In genomic region chr6:24922174-24922573, GRCh38 we compare ENCODE assay signal across 12 cellular contexts. TPM values are rescaled to one million over a fixed set of nuclear protein-coding genes. Genes with fewer than 3 reads are reported as not detected.
DNase-seq lines count a peak whose midpoint lies in the region; ATAC-seq and TF ChIP-seq lines count a peak whose summit lies in the region.
"Had no signal": no experiment of that assay in that cellular context is flagged by ENCODE, and none has a peak within 500 bp of the region (broad histone marks: within the 10 kb centered on the region; RNA-seq: fewer than 3 reads in every experiment).

No MANE protein-coding gene starts in this region.

- no peaks in the 10 kb centered on the region for H3K27me3 ChIP-seq in naive thymus-derived CD4-positive, alpha-beta T cell (ENCODE audit: control insufficient read depth in 2 of 2, insufficient read depth in 2 of 2, low read length in 2 of 2)
- no peaks in the 10 kb centered on the region for H3K27me3 ChIP-seq in colonic mucosa

- H3K4me3 ChIP-seq in naive thymus-derived CD4-positive, alpha-beta T cell (ENCODE audit: low read length) = no peak overlapping the region
- H3K4me3 ChIP-seq in colonic mucosa = no peak overlapping the region
- H3K4me3 ChIP-seq: dorsolateral prefrontal cortex had no signal

- ATAC-seq in activated CD8-positive, alpha-beta T cell treated with anti-CD3 and anti-CD28 coated beads for 36 hours = peak; percentile 9
- ATAC-seq in naive thymus-derived CD4-positive, alpha-beta T cell = peak; percentile 31
- no peak for ATAC-seq in GM21381 (IDR thresholded peaks at IDR 0.05; ENCODE audit: unreplicated experiment)
- ATAC-seq: left colon had no signal

- CTCF ChIA-PET in activated CD8-positive, alpha-beta T cell treated with anti-CD3 and anti-CD28 coated beads for 36 hours (lab: Charles Lee) = interaction anchor here (1.0 to 15.2 kb wide), 4 partner anchors 15 to 70 kb away, joined by 3 to 237 read pairs (median 4); partner anchors contain the start of gene RIPOR2
- CTCF ChIA-PET in naive thymus-derived CD4-positive, alpha-beta T cell (lab: Charles Lee) = interaction anchor here (1.1 to 1.6 kb wide), 2 partner anchors 11 to 96 kb away, joined by 4 to 5 read pairs; no protein-coding TSS in a partner anchor

- peaks cover 75 to 86% of the 10 kb centered on the region in 2 donors for H3K4me1 ChIP-seq in naive thymus-derived CD4-positive, alpha-beta T cell (ENCODE audit: control insufficient read depth in 2 of 2, insufficient read depth in 2 of 2, low read length in 2 of 2)
- H3K4me1 ChIP-seq in colonic mucosa = no peaks in the 10 kb centered on the region

- no peaks in the 10 kb centered on the region for H3K36me3 ChIP-seq in KOPT-K1 (ENCODE audit: insufficient read depth, low read length)
- peaks cover 0 to 34% (median 11%) of the 10 kb centered on the region in 3 experiments for H3K36me3 ChIP-seq in naive thymus-derived CD4-positive, alpha-beta T cell (ENCODE audit: control insufficient read depth in 2 of 3, insufficient read depth in 3 of 3, low read length in 3 of 3)
- H3K36me3 ChIP-seq in colonic mucosa = no peaks in the 10 kb centered on the region

- peak overlapping the region; percentile 45 for H3K4me3 Mint-ChIP-seq in activated CD8-positive, alpha-beta T cell treated with anti-CD3 and anti-CD28 coated beads for 36 hours
- peak overlapping the region; percentile 67 to 99 (median 84) for H3K4me3 Mint-ChIP-seq in naive thymus-derived CD4-positive, alpha-beta T cell

- intact Hi-C loops in activated CD8-positive, alpha-beta T cell treated with anti-CD3 and anti-CD28 coated beads for 36 hours (cut with micrococcal nuclease) = no loop called here
- intact Hi-C loops in naive thymus-derived CD4-positive, alpha-beta T cell (cut with micrococcal nuclease) = no loop called here
- intact Hi-C loops in colonic mucosa (cut with DNase I) = no loop called here

- H3K27ac Mint-ChIP-seq in activated CD8-positive, alpha-beta T cell treated with anti-CD3 and anti-CD28 coated beads for 36 hours = peak overlapping the region; percentile 94
- peak overlapping the region; percentile 42 to 98 (median 88) for H3K27ac Mint-ChIP-seq in naive thymus-derived CD4-positive, alpha-beta T cell

- H3K36me3 Mint-ChIP-seq in activated CD8-positive, alpha-beta T cell treated with anti-CD3 and anti-CD28 coated beads for 36 hours (ENCODE audit: low read depth) = peaks cover 15% of the 10 kb centered on the region
- peaks cover 24 to 60% (median 45%) of the 10 kb centered on the region in 5 donors for H3K36me3 Mint-ChIP-seq in naive thymus-derived CD4-positive, alpha-beta T cell

- H3K9me3 Mint-ChIP-seq in activated CD8-positive, alpha-beta T cell treated with anti-CD3 and anti-CD28 coated beads for 36 hours = peaks cover 2% of the 10 kb centered on the region
- H3K9me3 Mint-ChIP-seq in naive thymus-derived CD4-positive, alpha-beta T cell = peaks cover 0 to 4% (median 0%) of the 10 kb centered on the region in 11 donors

- peak; percentile 62 for DNase-seq in CD1c-positive myeloid dendritic cell (ENCODE audit: extremely low spot score)
- no peak for DNase-seq in activated CD8-positive, alpha-beta T cell treated with anti-CD3 and anti-CD28 coated beads for 36 hours
- no peak for DNase-seq in naive thymus-derived CD4-positive, alpha-beta T cell
- DNase-seq in GM19240 (ENCODE audit: insufficient read length, low spot score) = no peak
- DNase-seq in colonic mucosa = no peak
- DNase-seq: dorsolateral prefrontal cortex, hippocampal formation, left colon, NCI-H82 had no signal

- H3K4me1 Mint-ChIP-seq in activated CD8-positive, alpha-beta T cell treated with anti-CD3 and anti-CD28 coated beads for 36 hours (ENCODE audit: low read depth) = peaks cover 82% of the 10 kb centered on the region
- peaks cover 81 to 100% (median 93%) of the 10 kb centered on the region in 7 donors for H3K4me1 Mint-ChIP-seq in naive thymus-derived CD4-positive, alpha-beta T cell

- H3K9me3 ChIP-seq in KOPT-K1 (ENCODE audit: insufficient read depth, low read length, poor library complexity, severe bottlenecking) = no peaks in the 10 kb centered on the region
- no peaks in the 10 kb centered on the region for H3K9me3 ChIP-seq in naive thymus-derived CD4-positive, alpha-beta T cell (ENCODE audit: control insufficient read depth in 2 of 3, low read length in 3 of 3)
- H3K9me3 ChIP-seq in colonic mucosa = no peaks in the 10 kb centered on the region

- peak overlapping the region; percentile 86 for H3K27ac ChIP-seq in KOPT-K1 (ENCODE audit: low read depth, low read length, poor library complexity, severe bottlenecking)
- H3K27ac ChIP-seq in naive thymus-derived CD4-positive, alpha-beta T cell (ENCODE audit: low read depth, low read length) = peak overlapping the region; percentile 71
- no peak overlapping the region for H3K27ac ChIP-seq in colonic mucosa
- H3K27ac ChIP-seq: dorsolateral prefrontal cortex had no signal

- peaks cover under 1% of the 10 kb centered on the region for H3K27me3 Mint-ChIP-seq in activated CD8-positive, alpha-beta T cell treated with anti-CD3 and anti-CD28 coated beads for 36 hours
- H3K27me3 Mint-ChIP-seq in naive thymus-derived CD4-positive, alpha-beta T cell = no peaks in the 10 kb centered on the region

- POLR2A ChIA-PET in activated CD8-positive, alpha-beta T cell treated with anti-CD3 and anti-CD28 coated beads for 36 hours (lab: Charles Lee) = interaction anchor here (1.0 to 13.3 kb wide), 3 partner anchors 11 to 52 kb away, joined by 3 to 191 read pairs (median 53); partner anchors contain the start of gene RIPOR2
- POLR2A ChIA-PET in naive thymus-derived CD4-positive, alpha-beta T cell (lab: Charles Lee) = interaction anchor here (0.7 to 25.4 kb wide), 5 partner anchors 9 to 69 kb away, joined by 3 to 644 read pairs (median 4); partner anchors contain the start of gene RIPOR2

- H3K9ac ChIP-seq in colonic mucosa (ENCODE audit: low read depth in 2 of 2, low read length in 2 of 2) = no peak overlapping the region

- TF ChIP-seq CTCF in activated CD8-positive, alpha-beta T cell treated with anti-CD3 and anti-CD28 coated beads for 36 hours (IDR thresholded peaks at IDR 0.05) = no peak
- TF ChIP-seq CTCF in colonic mucosa (IDR thresholded peaks at IDR 0.05) = no peak

RNA-seq across cellular contexts. Expression of gene RIPOR2, which starts 13.6 kb away (rescaled TPM):
- total RNA-seq in activated CD8-positive, alpha-beta T cell treated with anti-CD3 and anti-CD28 coated beads for 36 hours = 10 to 100 TPM; 88.3 to 96.3 TPM
- total RNA-seq in naive thymus-derived CD4-positive, alpha-beta T cell = 100 to 1,000 TPM; 246 to 576 (median 431) TPM
- 100 to 1,000 TPM; 532 to 813 TPM for polyA plus RNA-seq in naive thymus-derived CD4-positive, alpha-beta T cell
- total RNA-seq in colonic mucosa = 1 to 10 TPM; 1.8 to 2.0 TPM
- total RNA-seq: HT1080 had no signal

Comparison
In these comparisons a context has a peak if more than half of its experiments do, and no peak if none do; other contexts are left out.
1. RNA of gene RIPOR2, which starts 13.6 kb away (total RNA-seq): 246 to 576 TPM in naive thymus-derived CD4-positive, alpha-beta T cell and 88.3 to 96.3 TPM in activated CD8-positive, alpha-beta T cell treated with anti-CD3 and anti-CD28 coated beads for 36 hours; 1.8 to 2.0 TPM in colonic mucosa; every median in the first group is over 10 times any median in the second.